ENCODE assay signal across 2 cellular contexts in genomic region chr10:36183726-36184125, GRCh38.
TF ChIP-seq lines count a peak whose summit lies in the region.

No MANE protein-coding gene starts in this region.

TF ChIP-seq in SK-N-SH, 30 proteins besides CTCF, POLR2A, EP300 and RAD21 (continued from another document):
- no peak for TF ChIP-seq ELF1 (IDR thresholded peaks at IDR 0.05)
- no peak for TF ChIP-seq GATA2 (CRISPR knock-in tag; IDR thresholded peaks at IDR 0.05)
- no peak for TF ChIP-seq PBX3 (IDR thresholded peaks at IDR 0.05)
- no peak for TF ChIP-seq TCF12 (IDR thresholded peaks at IDR 0.05)
- TF ChIP-seq NRF1 (IDR thresholded peaks at IDR 0.05; ENCODE audit: low read depth, low read length), result no peak
- TF ChIP-seq GABPA (IDR thresholded peaks at IDR 0.05; ENCODE audit: low read depth), result no peak
- TF ChIP-seq SIN3A (IDR thresholded peaks at IDR 0.05; ENCODE audit: borderline replicate concordance, low read depth, low read length), result no peak
- TF ChIP-seq USF1 (IDR thresholded peaks at IDR 0.05; ENCODE audit: borderline replicate concordance, low read depth), result no peak
- no peak for TF ChIP-seq MAX (IDR thresholded peaks at IDR 0.05; ENCODE audit: low read depth)
- TF ChIP-seq POLR2AphosphoS5 (IDR thresholded peaks at IDR 0.05; ENCODE audit: low read depth, low read length), result no peak
- TF ChIP-seq CHD2 (IDR thresholded peaks at IDR 0.05; ENCODE audit: low read length, partially characterized antibody), result no peak
- TF ChIP-seq REST (IDR thresholded peaks at IDR 0.05; ENCODE audit: low read depth, low read length), result no peak
- TF ChIP-seq IRF3 (IDR thresholded peaks at IDR 0.05; ENCODE audit: low read depth, low read length), result no peak
- no peak for TF ChIP-seq RCOR1 (IDR thresholded peaks at IDR 0.05; ENCODE audit: low read length)

TF ChIP-seq in SK-N-SH treated with all-trans-retinoic acid at 6 μM for 48 hours, 23 proteins besides CTCF, POLR2A, EP300 and RAD21:
- TF ChIP-seq, protein P1, sequence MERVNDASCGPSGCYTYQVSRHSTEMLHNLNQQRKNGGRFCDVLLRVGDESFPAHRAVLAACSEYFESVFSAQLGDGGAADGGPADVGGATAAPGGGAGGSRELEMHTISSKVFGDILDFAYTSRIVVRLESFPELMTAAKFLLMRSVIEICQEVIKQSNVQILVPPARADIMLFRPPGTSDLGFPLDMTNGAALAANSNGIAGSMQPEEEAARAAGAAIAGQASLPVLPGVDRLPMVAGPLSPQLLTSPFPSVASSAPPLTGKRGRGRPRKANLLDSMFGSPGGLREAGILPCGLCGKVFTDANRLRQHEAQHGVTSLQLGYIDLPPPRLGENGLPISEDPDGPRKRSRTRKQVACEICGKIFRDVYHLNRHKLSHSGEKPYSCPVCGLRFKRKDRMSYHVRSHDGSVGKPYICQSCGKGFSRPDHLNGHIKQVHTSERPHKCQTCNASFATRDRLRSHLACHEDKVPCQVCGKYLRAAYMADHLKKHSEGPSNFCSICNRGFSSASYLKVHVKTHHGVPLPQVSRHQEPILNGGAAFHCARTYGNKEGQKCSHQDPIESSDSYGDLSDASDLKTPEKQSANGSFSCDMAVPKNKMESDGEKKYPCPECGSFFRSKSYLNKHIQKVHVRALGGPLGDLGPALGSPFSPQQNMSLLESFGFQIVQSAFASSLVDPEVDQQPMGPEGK (CRISPR knock-in tag; IDR thresholded peaks at IDR 0.05; ENCODE audit: borderline replicate concordance), result no peak
- TF ChIP-seq ZNF565 (CRISPR knock-in tag; conservative IDR thresholded peaks at IDR 0.05; ENCODE audit: low read depth) (no peak), ZNF8 (CRISPR knock-in tag; IDR thresholded peaks at IDR 0.05) (no peak), ESRRG (CRISPR knock-in tag; IDR thresholded peaks at IDR 0.05) (no peak), POU6F1 (CRISPR knock-in tag; IDR thresholded peaks at IDR 0.05; ENCODE audit: borderline replicate concordance, low read depth) (no peak), TOX (CRISPR knock-in tag; IDR thresholded peaks at IDR 0.05; ENCODE audit: borderline replicate concordance) (no peak), ZC3H10 (CRISPR knock-in tag; IDR thresholded peaks at IDR 0.05) (no peak), ZFP30 (CRISPR knock-in tag; IDR thresholded peaks at IDR 0.05) (no peak), SNAI2 (CRISPR knock-in tag; IDR thresholded peaks at IDR 0.05) (no peak), ZNF70 (CRISPR knock-in tag; IDR thresholded peaks at IDR 0.05) (no peak), GLIS3 (CRISPR knock-in tag; IDR thresholded peaks at IDR 0.05) (no peak), TCF4 (CRISPR knock-in tag; IDR thresholded peaks at IDR 0.05; ENCODE audit: borderline replicate concordance) (no peak), CSDC2 (CRISPR knock-in tag; IDR thresholded peaks at IDR 0.05) (no peak), BACH2 (CRISPR knock-in tag; IDR thresholded peaks at IDR 0.05; ENCODE audit: borderline replicate concordance) (no peak), ZFP3 (CRISPR knock-in tag; IDR thresholded peaks at IDR 0.05) (no peak), RARB (CRISPR knock-in tag; IDR thresholded peaks at IDR 0.05) (no peak), OSR1 (CRISPR knock-in tag; IDR thresholded peaks at IDR 0.05) (no peak)
- TF ChIP-seq, protein P2, sequence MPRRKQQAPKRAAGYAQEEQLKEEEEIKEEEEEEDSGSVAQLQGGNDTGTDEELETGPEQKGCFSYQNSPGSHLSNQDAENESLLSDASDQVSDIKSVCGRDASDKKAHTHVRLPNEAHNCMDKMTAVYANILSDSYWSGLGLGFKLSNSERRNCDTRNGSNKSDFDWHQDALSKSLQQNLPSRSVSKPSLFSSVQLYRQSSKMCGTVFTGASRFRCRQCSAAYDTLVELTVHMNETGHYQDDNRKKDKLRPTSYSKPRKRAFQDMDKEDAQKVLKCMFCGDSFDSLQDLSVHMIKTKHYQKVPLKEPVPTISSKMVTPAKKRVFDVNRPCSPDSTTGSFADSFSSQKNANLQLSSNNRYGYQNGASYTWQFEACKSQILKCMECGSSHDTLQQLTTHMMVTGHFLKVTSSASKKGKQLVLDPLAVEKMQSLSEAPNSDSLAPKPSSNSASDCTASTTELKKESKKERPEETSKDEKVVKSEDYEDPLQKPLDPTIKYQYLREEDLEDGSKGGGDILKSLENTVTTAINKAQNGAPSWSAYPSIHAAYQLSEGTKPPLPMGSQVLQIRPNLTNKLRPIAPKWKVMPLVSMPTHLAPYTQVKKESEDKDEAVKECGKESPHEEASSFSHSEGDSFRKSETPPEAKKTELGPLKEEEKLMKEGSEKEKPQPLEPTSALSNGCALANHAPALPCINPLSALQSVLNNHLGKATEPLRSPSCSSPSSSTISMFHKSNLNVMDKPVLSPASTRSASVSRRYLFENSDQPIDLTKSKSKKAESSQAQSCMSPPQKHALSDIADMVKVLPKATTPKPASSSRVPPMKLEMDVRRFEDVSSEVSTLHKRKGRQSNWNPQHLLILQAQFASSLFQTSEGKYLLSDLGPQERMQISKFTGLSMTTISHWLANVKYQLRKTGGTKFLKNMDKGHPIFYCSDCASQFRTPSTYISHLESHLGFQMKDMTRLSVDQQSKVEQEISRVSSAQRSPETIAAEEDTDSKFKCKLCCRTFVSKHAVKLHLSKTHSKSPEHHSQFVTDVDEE (CRISPR knock-in tag; IDR thresholded peaks at IDR 0.05), result no peak
- TF ChIP-seq, protein P3, sequence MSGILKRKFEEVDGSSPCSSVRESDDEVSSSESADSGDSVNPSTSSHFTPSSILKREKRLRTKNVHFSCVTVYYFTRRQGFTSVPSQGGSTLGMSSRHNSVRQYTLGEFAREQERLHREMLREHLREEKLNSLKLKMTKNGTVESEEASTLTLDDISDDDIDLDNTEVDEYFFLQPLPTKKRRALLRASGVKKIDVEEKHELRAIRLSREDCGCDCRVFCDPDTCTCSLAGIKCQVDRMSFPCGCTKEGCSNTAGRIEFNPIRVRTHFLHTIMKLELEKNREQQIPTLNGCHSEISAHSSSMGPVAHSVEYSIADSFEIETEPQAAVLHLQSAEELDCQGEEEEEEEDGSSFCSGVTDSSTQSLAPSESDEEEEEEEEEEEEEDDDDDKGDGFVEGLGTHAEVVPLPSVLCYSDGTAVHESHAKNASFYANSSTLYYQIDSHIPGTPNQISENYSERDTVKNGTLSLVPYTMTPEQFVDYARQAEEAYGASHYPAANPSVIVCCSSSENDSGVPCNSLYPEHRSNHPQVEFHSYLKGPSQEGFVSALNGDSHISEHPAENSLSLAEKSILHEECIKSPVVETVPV (CRISPR knock-in tag; IDR thresholded peaks at IDR 0.05), result no peak
